ENCODE assay signal across 12 cellular contexts in the genomic region with DNA sequence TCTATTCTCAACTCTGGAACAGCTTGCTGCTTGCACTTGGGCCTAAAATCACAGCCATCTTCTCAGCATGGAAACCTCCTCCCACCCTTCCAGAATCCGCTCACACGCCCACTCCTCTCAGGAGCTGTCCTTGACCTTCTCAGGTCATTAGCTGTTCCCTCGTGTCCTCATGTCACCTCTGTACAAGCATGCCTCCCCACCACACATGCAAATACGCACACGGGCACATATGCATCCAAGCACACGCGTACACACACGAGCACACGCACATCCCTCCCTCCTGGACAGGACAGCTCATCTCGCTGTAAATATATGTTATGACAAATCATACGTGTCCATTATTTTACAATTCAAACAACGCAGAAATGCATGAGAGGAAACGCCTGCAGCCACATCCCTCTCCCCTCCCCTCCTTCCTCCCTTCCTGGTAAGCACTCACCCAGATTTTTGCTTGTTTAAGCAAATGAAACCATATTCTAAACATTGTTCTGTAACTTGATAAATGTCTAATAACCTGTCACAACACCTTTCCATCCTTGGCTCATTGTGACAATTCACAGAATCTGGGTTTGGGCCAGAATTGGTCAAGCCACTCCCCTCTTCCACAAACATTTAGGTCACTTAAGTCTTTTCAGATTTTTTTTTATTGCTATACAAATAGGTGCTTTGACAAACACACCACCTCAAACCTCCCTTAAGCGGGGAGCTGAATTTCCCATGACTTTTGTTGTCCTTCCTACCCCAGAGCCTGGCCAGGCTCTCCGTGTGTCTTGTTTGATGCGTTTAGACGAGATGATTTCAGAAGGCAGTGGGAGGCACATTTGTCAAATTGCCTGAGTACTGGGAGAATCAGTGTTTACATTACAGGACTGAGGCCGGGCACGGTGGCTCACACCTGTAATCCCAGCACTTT. TPM values are rescaled to one million over a fixed set of nuclear protein-coding genes. Genes with fewer than 3 reads are reported as not detected.
DNase-seq lines count a peak whose midpoint lies in the region; TF ChIP-seq lines count a peak whose summit lies in the region.
"Had no signal": no experiment of that assay in that cellular context is flagged by ENCODE, and none has a peak within 500 bp of the region (broad histone marks: within the 10 kb centered on the region; RNA-seq: fewer than 3 reads in every experiment).

No MANE protein-coding gene starts in this region.

- peak overlapping the region; percentile 43 to 79 (median 75) for H3K27ac ChIP-seq in thyroid gland
- H3K27ac ChIP-seq in Karpas-422 (ENCODE audit: low read length) = no peak overlapping the region

- no peaks in the 10 kb centered on the region for H3K36me3 Mint-ChIP-seq in activated naive CD4-positive, alpha-beta T cell treated with anti-CD3 and anti-CD28 coated beads, Interleukin-2, amount 50 U/mL, for 24 hours

- H2AFZ ChIP-seq in Karpas-422 (ENCODE audit: low read length) = no peak overlapping the region

- H3K79me2 ChIP-seq in Karpas-422 (ENCODE audit: low read length) = no peaks in the 10 kb centered on the region

- H3K4me2 ChIP-seq in Karpas-422 (ENCODE audit: low read depth, low read length, poor library complexity, severe bottlenecking) = no peak overlapping the region

- no peaks in the 10 kb centered on the region for H3K9me3 Mint-ChIP-seq in activated naive CD4-positive, alpha-beta T cell treated with anti-CD3 and anti-CD28 coated beads, Interleukin-2, amount 50 U/mL, for 24 hours

- peak overlapping the region; percentile 64 for H3K27ac Mint-ChIP-seq in activated naive CD4-positive, alpha-beta T cell treated with anti-CD3 and anti-CD28 coated beads, Interleukin-2, amount 50 U/mL, for 24 hours
- H3K27ac Mint-ChIP-seq: progenitor cell of endocrine pancreas had no signal

- H3K4me3 Mint-ChIP-seq in activated naive CD4-positive, alpha-beta T cell treated with anti-CD3 and anti-CD28 coated beads, Interleukin-2, amount 50 U/mL, for 24 hours = peak overlapping the region; percentile 31

- peaks cover 21 to 27% of the 10 kb centered on the region in 2 donors for H3K4me1 ChIP-seq in thyroid gland
- H3K4me1 ChIP-seq in Karpas-422 (ENCODE audit: low read length) = peaks cover 3% of the 10 kb centered on the region; the same call in 1 of the 2 replicates

- no peaks in the 10 kb centered on the region for H3K9me2 ChIP-seq in Karpas-422 (replicated peaks; ENCODE audit: insufficient read depth, low read length)

- H3K27me3 Mint-ChIP-seq in activated naive CD4-positive, alpha-beta T cell treated with anti-CD3 and anti-CD28 coated beads, Interleukin-2, amount 50 U/mL, for 24 hours = no peaks in the 10 kb centered on the region
- H3K27me3 Mint-ChIP-seq: progenitor cell of endocrine pancreas had no signal

- no peak for TF ChIP-seq POLR2A in thyroid gland (IDR thresholded peaks at IDR 0.05)

- H4K20me1 ChIP-seq in Karpas-422 (ENCODE audit: insufficient read depth, low read depth, low read length) = no peaks in the 10 kb centered on the region

- intact Hi-C loops in thyroid gland (cut with DNase I) = no loop called here

- TF ChIP-seq CTCF in thyroid gland (IDR thresholded peaks at IDR 0.05) = no peak

- H3K9me3 ChIP-seq in thyroid gland (no peaks in the 10 kb centered on the region), Karpas-422 (ENCODE audit: low read length) (no peaks in the 10 kb centered on the region)

- H3K9ac ChIP-seq in Karpas-422 (ENCODE audit: low read length) = no peak overlapping the region

- peaks cover 29% of the 10 kb centered on the region for H3K4me1 Mint-ChIP-seq in activated naive CD4-positive, alpha-beta T cell treated with anti-CD3 and anti-CD28 coated beads, Interleukin-2, amount 50 U/mL, for 24 hours

- H3K27me3 ChIP-seq in thyroid gland (no peaks in the 10 kb centered on the region), Karpas-422 (ENCODE audit: low read length) (no peaks in the 10 kb centered on the region)

- WGBS in thyroid gland, 2 donors = 38 to 43% methylated on average over 19 of the region's 19 CpGs

- H3K4me3 ChIP-seq in thyroid gland (replicated peaks in 1 of 3) = no peak overlapping the region
- H3K4me3 ChIP-seq in Karpas-422 (ENCODE audit: low read length) = no peak overlapping the region
- H3K4me3 ChIP-seq: GM12878 had no signal

- DNase-seq in activated naive CD4-positive, alpha-beta T cell treated with anti-CD3 and anti-CD28 coated beads, Interleukin-2, amount 50 U/mL, for 16 hours = no peak
- peak; percentile 96 for DNase-seq in NCI-H345 treated with DMSO at 0.1 percent for 48 hours (lab: John Stamatoyannopoulos, UW; ENCODE audit: unreplicated experiment)
- peak; percentile 27 for DNase-seq in central memory CD4-positive, alpha-beta T cell
- peak; percentile 26 to 28 for DNase-seq in thyroid gland
- DNase-seq in AML-193 (lab: John Stamatoyannopoulos, UW) = no peak
- no peak for DNase-seq in Karpas-422
- DNase-seq in SK-N-DZ (ENCODE audit: low spot score) = no peak
- DNase-seq: islet precursor cell had no signal

- H3K36me3 ChIP-seq in thyroid gland (no peaks in the 10 kb centered on the region), Karpas-422 (ENCODE audit: insufficient read depth, low read length) (no peaks in the 10 kb centered on the region)

RNA-seq across cellular contexts. Expression of a gene that starts 41.7 kb away (rescaled TPM):
- under 1 TPM; 0.21 to 0.67 (median 0.32) TPM for total RNA-seq in thyroid gland
- not detected in 2 replicates for total RNA-seq in Karpas-422 (2014; rRNA removed; shearing (Covaris generic); ENCODE audit: low replicate concordance)
- polyA plus RNA-seq in SK-N-DZ (2014; cell fraction: cytosol; rRNA removed) = not detected in 2 replicates
- not detected in 2 replicates for polyA plus RNA-seq in SK-N-DZ (2014; cell fraction: nucleus; rRNA removed)
- total RNA-seq: epithelial cell of proximal tubule, progenitor cell of endocrine pancreas had no signal

Comparison
In these comparisons a context has a peak if more than half of its experiments do, and no peak if none do; other contexts are left out.
1. DNase-seq: peak in NCI-H345 treated with DMSO at 0.1 percent for 48 hours (single experiment), central memory CD4-positive, alpha-beta T cell (single experiment) and thyroid gland (2 of 2); none in activated naive CD4-positive, alpha-beta T cell treated with anti-CD3 and anti-CD28 coated beads, Interleukin-2, amount 50 U/mL, for 16 hours (single experiment), AML-193 (0 of 2), Karpas-422 (single experiment) and SK-N-DZ (single experiment).